In genomic region chr13:42794572-42795275, GRCh38 we compare ENCODE assay signal across 1 cellular context.
TF ChIP-seq lines count a peak whose summit lies in the region.

No MANE protein-coding gene starts in this region.

TF ChIP-seq in GM23338, 12 proteins besides CTCF, POLR2A, EP300 and RAD21 (continued from another document):
- TF ChIP-seq, protein P1, sequence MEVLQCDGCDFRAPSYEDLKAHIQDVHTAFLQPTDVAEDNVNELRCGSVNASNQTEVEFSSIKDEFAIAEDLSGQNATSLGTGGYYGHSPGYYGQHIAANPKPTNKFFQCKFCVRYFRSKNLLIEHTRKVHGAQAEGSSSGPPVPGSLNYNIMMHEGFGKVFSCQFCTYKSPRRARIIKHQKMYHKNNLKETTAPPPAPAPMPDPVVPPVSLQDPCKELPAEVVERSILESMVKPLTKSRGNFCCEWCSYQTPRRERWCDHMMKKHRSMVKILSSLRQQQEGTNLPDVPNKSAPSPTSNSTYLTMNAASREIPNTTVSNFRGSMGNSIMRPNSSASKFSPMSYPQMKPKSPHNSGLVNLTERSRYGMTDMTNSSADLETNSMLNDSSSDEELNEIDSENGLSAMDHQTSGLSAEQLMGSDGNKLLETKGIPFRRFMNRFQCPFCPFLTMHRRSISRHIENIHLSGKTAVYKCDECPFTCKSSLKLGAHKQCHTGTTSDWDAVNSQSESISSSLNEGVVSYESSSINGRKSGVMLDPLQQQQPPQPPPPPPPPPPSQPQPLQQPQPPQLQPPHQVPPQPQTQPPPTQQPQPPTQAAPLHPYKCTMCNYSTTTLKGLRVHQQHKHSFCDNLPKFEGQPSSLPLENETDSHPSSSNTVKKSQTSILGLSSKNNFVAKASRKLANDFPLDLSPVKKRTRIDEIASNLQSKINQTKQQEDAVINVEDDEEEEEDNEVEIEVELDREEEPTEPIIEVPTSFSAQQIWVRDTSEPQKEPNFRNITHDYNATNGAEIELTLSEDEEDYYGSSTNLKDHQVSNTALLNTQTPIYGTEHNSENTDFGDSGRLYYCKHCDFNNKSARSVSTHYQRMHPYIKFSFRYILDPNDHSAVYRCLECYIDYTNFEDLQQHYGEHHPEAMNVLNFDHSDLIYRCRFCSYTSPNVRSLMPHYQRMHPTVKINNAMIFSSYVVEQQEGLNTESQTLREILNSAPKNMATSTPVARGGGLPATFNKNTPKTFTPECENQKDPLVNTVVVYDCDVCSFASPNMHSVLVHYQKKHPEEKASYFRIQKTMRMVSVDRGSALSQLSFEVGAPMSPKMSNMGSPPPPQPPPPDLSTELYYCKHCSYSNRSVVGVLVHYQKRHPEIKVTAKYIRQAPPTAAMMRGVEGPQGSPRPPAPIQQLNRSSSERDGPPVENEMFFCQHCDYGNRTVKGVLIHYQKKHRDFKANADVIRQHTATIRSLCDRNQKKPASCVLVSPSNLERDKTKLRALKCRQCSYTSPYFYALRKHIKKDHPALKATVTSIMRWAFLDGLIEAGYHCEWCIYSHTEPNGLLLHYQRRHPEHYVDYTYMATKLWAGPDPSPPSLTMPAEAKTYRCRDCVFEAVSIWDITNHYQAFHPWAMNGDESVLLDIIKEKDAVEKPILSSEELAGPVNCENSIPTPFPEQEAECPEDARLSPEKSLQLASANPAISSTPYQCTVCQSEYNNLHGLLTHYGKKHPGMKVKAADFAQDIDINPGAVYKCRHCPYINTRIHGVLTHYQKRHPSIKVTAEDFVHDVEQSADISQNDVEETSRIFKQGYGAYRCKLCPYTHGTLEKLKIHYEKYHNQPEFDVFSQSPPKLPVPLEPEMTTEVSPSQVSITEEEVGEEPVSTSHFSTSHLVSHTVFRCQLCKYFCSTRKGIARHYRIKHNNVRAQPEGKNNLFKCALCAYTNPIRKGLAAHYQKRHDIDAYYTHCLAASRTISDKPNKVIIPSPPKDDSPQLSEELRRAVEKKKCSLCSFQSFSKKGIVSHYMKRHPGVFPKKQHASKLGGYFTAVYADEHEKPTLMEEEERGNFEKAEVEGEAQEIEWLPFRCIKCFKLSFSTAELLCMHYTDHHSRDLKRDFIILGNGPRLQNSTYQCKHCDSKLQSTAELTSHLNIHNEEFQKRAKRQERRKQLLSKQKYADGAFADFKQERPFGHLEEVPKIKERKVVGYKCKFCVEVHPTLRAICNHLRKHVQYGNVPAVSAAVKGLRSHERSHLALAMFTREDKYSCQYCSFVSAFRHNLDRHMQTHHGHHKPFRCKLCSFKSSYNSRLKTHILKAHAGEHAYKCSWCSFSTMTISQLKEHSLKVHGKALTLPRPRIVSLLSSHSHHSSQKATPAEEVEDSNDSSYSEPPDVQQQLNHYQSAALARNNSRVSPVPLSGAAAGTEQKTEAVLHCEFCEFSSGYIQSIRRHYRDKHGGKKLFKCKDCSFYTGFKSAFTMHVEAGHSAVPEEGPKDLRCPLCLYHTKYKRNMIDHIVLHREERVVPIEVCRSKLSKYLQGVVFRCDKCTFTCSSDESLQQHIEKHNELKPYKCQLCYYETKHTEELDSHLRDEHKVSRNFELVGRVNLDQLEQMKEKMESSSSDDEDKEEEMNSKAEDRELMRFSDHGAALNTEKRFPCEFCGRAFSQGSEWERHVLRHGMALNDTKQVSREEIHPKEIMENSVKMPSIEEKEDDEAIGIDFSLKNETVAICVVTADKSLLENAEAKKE (CRISPR knock-in tag; IDR thresholded peaks at IDR 0.05) = no peak
- no peak for TF ChIP-seq POLR2AphosphoS5 (IDR thresholded peaks at IDR 0.05; ENCODE audit: low read depth)
- TF ChIP-seq STAT1 (IDR thresholded peaks at IDR 0.05; ENCODE audit: unreplicated experiment) = no peak
- no peak for TF ChIP-seq EZH2 (IDR thresholded peaks at IDR 0.05; ENCODE audit: low read depth, unreplicated experiment)
- TF ChIP-seq JUNB (IDR thresholded peaks at IDR 0.05; ENCODE audit: unreplicated experiment) = no peak
- TF ChIP-seq, protein P2, sequence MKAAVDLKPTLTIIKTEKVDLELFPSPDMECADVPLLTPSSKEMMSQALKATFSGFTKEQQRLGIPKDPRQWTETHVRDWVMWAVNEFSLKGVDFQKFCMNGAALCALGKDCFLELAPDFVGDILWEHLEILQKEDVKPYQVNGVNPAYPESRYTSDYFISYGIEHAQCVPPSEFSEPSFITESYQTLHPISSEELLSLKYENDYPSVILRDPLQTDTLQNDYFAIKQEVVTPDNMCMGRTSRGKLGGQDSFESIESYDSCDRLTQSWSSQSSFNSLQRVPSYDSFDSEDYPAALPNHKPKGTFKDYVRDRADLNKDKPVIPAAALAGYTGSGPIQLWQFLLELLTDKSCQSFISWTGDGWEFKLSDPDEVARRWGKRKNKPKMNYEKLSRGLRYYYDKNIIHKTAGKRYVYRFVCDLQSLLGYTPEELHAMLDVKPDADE (IDR thresholded peaks at IDR 0.05) = no peak
